ENCODE assay signal across 9 cellular contexts in the genomic region with DNA sequence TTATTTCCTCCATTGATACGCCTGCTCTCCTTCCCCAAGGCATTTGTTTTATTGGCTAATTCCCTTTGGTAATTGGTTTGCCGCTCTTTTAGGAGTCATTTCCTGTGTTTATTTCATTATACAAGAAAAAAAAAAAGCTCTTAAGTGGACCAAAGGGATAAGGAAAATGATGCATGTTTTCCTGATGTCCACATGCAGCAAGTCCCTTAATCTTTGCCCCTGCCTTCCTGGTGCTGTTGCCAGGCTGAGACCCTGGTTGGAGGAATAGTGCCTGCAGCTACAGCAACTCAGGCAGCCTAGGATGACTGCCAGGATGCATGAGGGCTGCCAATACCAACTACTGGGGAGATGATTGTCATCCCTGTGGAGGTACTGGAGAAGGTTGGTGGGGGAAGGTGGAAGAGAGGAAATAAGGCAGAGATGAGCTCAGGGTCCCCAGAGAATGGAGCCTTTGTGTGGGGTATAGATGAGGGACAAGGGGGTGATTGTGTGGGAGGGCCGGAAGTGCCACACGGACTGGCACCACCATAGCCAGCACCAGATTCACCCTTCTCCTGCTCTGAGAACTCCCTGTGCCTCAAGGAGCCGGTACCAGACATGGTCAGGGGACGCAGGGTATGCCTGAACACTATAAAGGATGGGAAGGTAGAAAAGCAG. TPM values are rescaled to one million over a fixed set of nuclear protein-coding genes. Genes with fewer than 3 reads are reported as not detected.
DNase-seq lines count a peak whose midpoint lies in the region; ATAC-seq and TF ChIP-seq lines count a peak whose summit lies in the region.
"Had no signal": no experiment of that assay in that cellular context is flagged by ENCODE, and none has a peak within 500 bp of the region (broad histone marks: within the 10 kb centered on the region; RNA-seq: fewer than 3 reads in every experiment).

No MANE protein-coding gene starts in this region.

- no peak for DNase-seq in breast epithelium (ENCODE audit: low spot score in 2 of 2)
- DNase-seq in MCF 10A (ENCODE audit: unreplicated experiment) = no peak
- no peak for DNase-seq in activated naive CD8-positive, alpha-beta T cell treated with anti-CD3 and anti-CD28 coated beads for 36 hours
- peak; percentile 67 to 88 for DNase-seq in hippocampal formation (lab: John Stamatoyannopoulos, UW)
- peak in 48 of 49 donors; percentile 18 to 90 (median 68) for DNase-seq in substantia nigra (lab: John Stamatoyannopoulos, UW)
- no peak for DNase-seq in DMS153 treated with DMSO at 0.1 percent for 48 hours (lab: John Stamatoyannopoulos, UW; ENCODE audit: unreplicated experiment)
- no peak for DNase-seq in NAMALWA (ENCODE audit: low spot score)
- DNase-seq: retina had no signal

- H3K36me3 Mint-ChIP-seq in MCF 10A (ENCODE audit: insufficient read depth, unreplicated experiment) = peaks cover 38% of the 10 kb centered on the region
- H3K36me3 Mint-ChIP-seq in activated naive CD8-positive, alpha-beta T cell treated with anti-CD3 and anti-CD28 coated beads for 36 hours = peaks cover 12% of the 10 kb centered on the region

- H3K4me3 Mint-ChIP-seq in MCF 10A (ENCODE audit: unreplicated experiment) = no peak overlapping the region
- no peak overlapping the region for H3K4me3 Mint-ChIP-seq in activated naive CD8-positive, alpha-beta T cell treated with anti-CD3 and anti-CD28 coated beads for 36 hours

- no peak overlapping the region for H3K27ac Mint-ChIP-seq in MCF 10A (ENCODE audit: low read depth, unreplicated experiment)
- peak overlapping the region; percentile 53 for H3K27ac Mint-ChIP-seq in activated naive CD8-positive, alpha-beta T cell treated with anti-CD3 and anti-CD28 coated beads for 36 hours

- H3K27me3 Mint-ChIP-seq in MCF 10A (ENCODE audit: insufficient read depth, unreplicated experiment) = no peaks in the 10 kb centered on the region
- no peaks in the 10 kb centered on the region for H3K27me3 Mint-ChIP-seq in activated naive CD8-positive, alpha-beta T cell treated with anti-CD3 and anti-CD28 coated beads for 36 hours

- TF ChIP-seq POLR2A in breast epithelium (IDR thresholded peaks at IDR 0.05) = no peak

- H3K27ac ChIP-seq in breast epithelium (peak overlapping the region; percentile 1 to 75), substantia nigra (ENCODE audit: low read depth, low read length, poor library complexity, severe bottlenecking) (peak overlapping the region; percentile 99)

- no peak for ATAC-seq in GM18870 (IDR thresholded peaks at IDR 0.05; ENCODE audit: unreplicated experiment)

- H3K4me1 ChIP-seq in breast epithelium = no peaks in the 10 kb centered on the region

- H3K4me3 ChIP-seq in breast epithelium = no peak overlapping the region

- H3K9me3 Mint-ChIP-seq in MCF 10A (ENCODE audit: unreplicated experiment) = no peaks in the 10 kb centered on the region
- no peaks in the 10 kb centered on the region for H3K9me3 Mint-ChIP-seq in activated naive CD8-positive, alpha-beta T cell treated with anti-CD3 and anti-CD28 coated beads for 36 hours

- no peaks in the 10 kb centered on the region for H3K9me3 ChIP-seq in breast epithelium

- no peak for TF ChIP-seq CTCF in breast epithelium (IDR thresholded peaks at IDR 0.05)
- TF ChIP-seq CTCF in MCF 10A (IDR thresholded peaks at IDR 0.05; ENCODE audit: unreplicated experiment) = no peak

- POLR2A ChIA-PET in MCF 10A (lab: Yijun Ruan, JAX) = interaction anchor here (1.0 to 3.7 kb wide), 5 partner anchors 10 to 57 kb away, joined by 3 to 9 read pairs (median 4); partner anchors contain the start of genes CRTC2, RAB13 and SLC39A1

- H3K27me3 ChIP-seq in breast epithelium = no peaks in the 10 kb centered on the region

- CTCF ChIA-PET in MCF 10A (lab: Yijun Ruan, JAX) = interaction anchor here (1.1 to 1.8 kb wide), 3 partner anchors 9 to 18 kb away, joined by 3 to 9 read pairs (median 7); no protein-coding TSS in a partner anchor

- peaks cover 2% of the 10 kb centered on the region for H3K4me1 Mint-ChIP-seq in MCF 10A (ENCODE audit: insufficient read depth, unreplicated experiment)
- peaks cover 15% of the 10 kb centered on the region for H3K4me1 Mint-ChIP-seq in activated naive CD8-positive, alpha-beta T cell treated with anti-CD3 and anti-CD28 coated beads for 36 hours

- intact Hi-C loops in breast epithelium (cut with DNase I; ENCODE audit: low total_unique reads) (no loop called here), MCF 10A (cut with micrococcal nuclease) (no loop called here)

- H3K36me3 ChIP-seq in breast epithelium = no peaks in the 10 kb centered on the region

- no TSS peak for BruUV-seq in MCF 10A (replicated peaks; lab: Mats Ljungman, UMichigan)

RNA-seq across cellular contexts. Expression of gene GATAD2B, which starts 6.1 kb away (rescaled TPM):
- 10 to 100 TPM; 18.7 to 21.2 (median 20.0) TPM for total RNA-seq in breast epithelium
- total RNA-seq in MCF 10A (2022) = 95.5 and 108 TPM in 2 replicates
- 10 to 100 TPM; 49.4 to 53.1 TPM for total RNA-seq in activated naive CD8-positive, alpha-beta T cell treated with anti-CD3 and anti-CD28 coated beads for 36 hours

RNA-seq across cellular contexts. Expression of gene DENND4B, which starts 17.6 kb away (rescaled TPM):
- total RNA-seq in breast epithelium = 10 to 100 TPM; 33.4 to 34.1 (median 33.8) TPM
- total RNA-seq in MCF 10A (2022) = 59.6 and 79.1 TPM in 2 replicates
- 10 to 100 TPM; 90.2 to 91.4 TPM for total RNA-seq in activated naive CD8-positive, alpha-beta T cell treated with anti-CD3 and anti-CD28 coated beads for 36 hours

RNA-seq across cellular contexts. Expression of gene CRTC2, which starts 29.5 kb away (rescaled TPM):
- total RNA-seq in breast epithelium (10 to 100 TPM; 16.2 to 19.7 (median 19.0) TPM), MCF 10A (2022) (47.0 and 55.1 TPM in 2 replicates)
- total RNA-seq in activated naive CD8-positive, alpha-beta T cell treated with anti-CD3 and anti-CD28 coated beads for 36 hours = 10 to 100 TPM; 56.4 to 67.0 TPM

RNA-seq across cellular contexts. Expression of gene SLC39A1, which starts 34.4 kb away (rescaled TPM):
- total RNA-seq in breast epithelium = 100 to 1,000 TPM; 102 to 119 (median 111) TPM
- total RNA-seq in MCF 10A (2022) = 124 and 159 TPM in 2 replicates
- total RNA-seq in activated naive CD8-positive, alpha-beta T cell treated with anti-CD3 and anti-CD28 coated beads for 36 hours = 10 to 100 TPM; 60.6 to 63.1 TPM

RNA-seq across cellular contexts. Expression of gene CREB3L4, which starts 38.8 kb away (rescaled TPM):
- total RNA-seq in breast epithelium (10 to 100 TPM; 10.6 to 80.5 (median 65.2) TPM), MCF 10A (2022) (14.7 and 17.6 TPM in 2 replicates)
- total RNA-seq in activated naive CD8-positive, alpha-beta T cell treated with anti-CD3 and anti-CD28 coated beads for 36 hours = 1 to 10 TPM; 6.8 to 7.3 TPM

Comparison
In these comparisons a context has a peak if more than half of its experiments do, and no peak if none do; other contexts are left out.
1. DNase-seq: peak in hippocampal formation (2 of 2) and substantia nigra (48 of 49); none in breast epithelium (0 of 2), MCF 10A (single experiment), activated naive CD8-positive, alpha-beta T cell treated with anti-CD3 and anti-CD28 coated beads for 36 hours (single experiment), DMS153 treated with DMSO at 0.1 percent for 48 hours (single experiment) and NAMALWA (single experiment).